ENCODE assay signal across 15 cellular contexts in genomic region chr6:90288404-90288803, GRCh38. TPM values are rescaled to one million over a fixed set of nuclear protein-coding genes. Genes with fewer than 3 reads are reported as not detected.
A peak's percentile ranks its signal among the peaks of the same experiment; 100 is the strongest.
DNase-seq lines count a peak whose midpoint lies in the region; ATAC-seq, FAIRE-seq and TF ChIP-seq lines count a peak whose summit lies in the region.
"Had no signal": no experiment of that assay in that cellular context is flagged by ENCODE, and none has a peak within 500 bp of the region (broad histone marks: within the 10 kb centered on the region; RNA-seq: fewer than 3 reads in every experiment).

No MANE protein-coding gene starts in this region.

- H3K4me3 Mint-ChIP-seq in activated CD4-positive, alpha-beta T cell treated with anti-CD3 and anti-CD28 coated beads, Interleukin-2, amount 10 ng/mL, durations not matched to agents 24 days and 14 days: no peak overlapping the region
- H3K4me3 Mint-ChIP-seq: activated T-helper 17 cell treated with anti-CD3 and anti-CD28 coated beads, Interleukin-2, amount 50 U/mL, for 72 hours had no signal

- H3K4me1 ChIP-seq in K562 (replicated peaks in 1 of 2; ENCODE audit: control insufficient read depth in 2 of 2, insufficient read depth in 2 of 2, low read length in 2 of 2) (peaks cover 3 to 22% of the 10 kb centered on the region in 2 experiments; a peak in 4 of 5 replicates), tibial nerve (peaks cover 0 to 50% (median 19%) of the 10 kb centered on the region in 4 donors)

- peaks cover 3% of the 10 kb centered on the region for H3K9me3 Mint-ChIP-seq in activated CD4-positive, alpha-beta T cell treated with anti-CD3 and anti-CD28 coated beads, Interleukin-2, amount 10 ng/mL, durations not matched to agents 24 days and 14 days
- H3K9me3 Mint-ChIP-seq: activated T-helper 17 cell treated with anti-CD3 and anti-CD28 coated beads, Interleukin-2, amount 50 U/mL, for 72 hours had no signal

- BruUV-seq in K562 (replicated peaks; lab: Mats Ljungman, UMichigan): no TSS peak

- H2AFZ ChIP-seq in K562 (ENCODE audit: low read depth, low read length): no peak overlapping the region
- no peak overlapping the region for H2AFZ ChIP-seq in neural cell (ENCODE audit: low read depth, low read length)

- TF ChIP-seq RAD21 in K562 (CRISPR knock-in tag; conservative IDR thresholded peaks at IDR 0.05 in 1 of 2, IDR thresholded peaks at IDR 0.05 in 1 of 2): no peak
- TF ChIP-seq RAD21 in neural cell (conservative IDR thresholded peaks at IDR 0.05): no peak

- H3F3A ChIP-seq in neural cell (ENCODE audit: insufficient read depth, low read length, poor library complexity, severe bottlenecking): peaks cover 5% of the 10 kb centered on the region

- no peak for TF ChIP-seq EP300 in K562 (IDR thresholded peaks at IDR 0.05; ENCODE audit: low read length)
- no peak for TF ChIP-seq EP300 in neural cell (conservative IDR thresholded peaks at IDR 0.05; ENCODE audit: poor library complexity, severe bottlenecking)
- no peak for TF ChIP-seq EP300 in tibial nerve (IDR thresholded peaks at IDR 0.05)

- DNase-seq in activated CD4-positive, alpha-beta T cell treated with anti-CD3 and anti-CD28 coated beads, Interleukin-2, amount 10 ng/mL, durations not matched to agents 24 days and 14 days: peak; percentile 59
- DNase-seq in activated CD4-positive, alpha-beta T cell treated with anti-CD3 and anti-CD28 coated beads for 4 hours: no peak
- DNase-seq in NAMALWA (ENCODE audit: low spot score) (peak; percentile 70), K562 (ENCODE audit: extremely low read depth in 1 of 4, low spot score in 3 of 4) (peak in 1 of 4 experiments; percentile 16), DMS153 treated with DMSO at 0.1 percent for 48 hours (lab: John Stamatoyannopoulos, UW; ENCODE audit: unreplicated experiment) (no peak), NCI-H524 (lab: John Stamatoyannopoulos, UW) (no peak), tibial nerve (ENCODE audit: low spot score in 2 of 2) (no peak)
- DNase-seq: AML-193; cerebellar nuclear complex; pancreas; Peyer's patch; stimulated activated CD4-positive, alpha-beta T cell treated with anti-CD3 and anti-CD28 coated beads, Interleukin-2, amount 100 ng/mL, for 24 hours had no signal

- H3K27me3 ChIP-seq in K562 (ENCODE audit: control insufficient read depth in 2 of 2, insufficient read depth in 2 of 2, low read length in 2 of 2): peaks cover 0 to 3% of the 10 kb centered on the region in 2 experiments; a peak in 3 of 5 replicates
- H3K27me3 ChIP-seq in neural cell (ENCODE audit: insufficient read depth, low read depth, low read length): no peaks in the 10 kb centered on the region
- no peaks in the 10 kb centered on the region for H3K27me3 ChIP-seq in tibial nerve
- H3K27me3 ChIP-seq: pancreas, Peyer's patch had no signal

- no peak for TF ChIP-seq CTCF in K562 (IDR thresholded peaks at IDR 0.05 in 2 of 3, conservative IDR thresholded peaks at IDR 0.05 in 1 of 3; ENCODE audit: insufficient read depth in 2 of 3, low read depth in 1 of 3, low read length in 3 of 3)
- TF ChIP-seq CTCF in neural cell (IDR thresholded peaks at IDR 0.05; ENCODE audit: poor library complexity, severe bottlenecking): no peak
- no peak for TF ChIP-seq CTCF in tibial nerve (IDR thresholded peaks at IDR 0.05)

- no peak overlapping the region for H3K27ac Mint-ChIP-seq in activated CD4-positive, alpha-beta T cell treated with anti-CD3 and anti-CD28 coated beads, Interleukin-2, amount 10 ng/mL, durations not matched to agents 24 days and 14 days
- H3K27ac Mint-ChIP-seq: activated T-helper 17 cell treated with anti-CD3 and anti-CD28 coated beads, Interleukin-2, amount 50 U/mL, for 72 hours had no signal

- no peak for TF ChIP-seq POLR2A in K562 (conservative IDR thresholded peaks at IDR 0.05)
- no peak for TF ChIP-seq POLR2A in tibial nerve (IDR thresholded peaks at IDR 0.05)

- no peaks in the 10 kb centered on the region for H3K27me3 Mint-ChIP-seq in activated CD4-positive, alpha-beta T cell treated with anti-CD3 and anti-CD28 coated beads, Interleukin-2, amount 10 ng/mL, durations not matched to agents 24 days and 14 days
- H3K27me3 Mint-ChIP-seq: activated T-helper 17 cell treated with anti-CD3 and anti-CD28 coated beads, Interleukin-2, amount 50 U/mL, for 72 hours had no signal

- H3K27ac ChIP-seq in K562 (ENCODE audit: extremely low read depth, low read depth, low read length): no peak overlapping the region
- peak overlapping the region; percentile 29 for H3K27ac ChIP-seq in neural cell (ENCODE audit: low read length)
- H3K27ac ChIP-seq in tibial nerve: no peak overlapping the region
- H3K27ac ChIP-seq: pancreas, Peyer's patch had no signal

- POLR2A ChIA-PET in K562 (lab: Yijun Ruan, JAX): interaction anchor here (1.0 to 1.1 kb wide), 2 partner anchors 10 to 168 kb away, joined by 3 to 4 read pairs; no protein-coding TSS in a partner anchor

- no peak for ATAC-seq in K562
- ATAC-seq: activated T-helper 17 cell treated with anti-CD3 and anti-CD28 coated beads, Interleukin-2, amount 50 U/mL, for 72 hours; HCT116; pancreas had no signal

- no peaks in the 10 kb centered on the region for H3K9me2 ChIP-seq in neural cell (ENCODE audit: insufficient read depth, low read length)

- H3K4me3 ChIP-seq in K562 (no peak overlapping the region), neural cell (ENCODE audit: low read length) (peak overlapping the region; percentile 27), tibial nerve (no peak overlapping the region)
- H3K4me3 ChIP-seq: pancreas, Peyer's patch had no signal

- 36% methylated on average over 1 of the region's 1 CpG for WGBS in K562 (ENCODE audit: insufficient coverage, low coverage, missing lambda C conversion rate)
- WGBS in tibial nerve, 2 donors: 45 to 70% methylated on average over 1 of the region's 1 CpG

- H3K79me2 ChIP-seq in K562 (ENCODE audit: control insufficient read depth, insufficient read depth, low read length) (no peaks in the 10 kb centered on the region), neural cell (replicated peaks; ENCODE audit: insufficient read depth, low read length) (peaks cover 96% of the 10 kb centered on the region)

- H3K36me3 Mint-ChIP-seq in activated CD4-positive, alpha-beta T cell treated with anti-CD3 and anti-CD28 coated beads, Interleukin-2, amount 10 ng/mL, durations not matched to agents 24 days and 14 days (ENCODE audit: low read depth): peaks cover 65% of the 10 kb centered on the region

- no peak overlapping the region for H3K4me2 ChIP-seq in K562 (ENCODE audit: insufficient read depth, low read length)
- H3K4me2 ChIP-seq in neural cell (ENCODE audit: low read length): no peak overlapping the region

- H3K9me3 ChIP-seq in K562 (replicated peaks; ENCODE audit: control insufficient read depth, insufficient read depth, low read depth, low read length) (peaks cover 2% of the 10 kb centered on the region; the same call in 1 of the 2 replicates), neural cell (ENCODE audit: low read length) (no peaks in the 10 kb centered on the region), tibial nerve (no peaks in the 10 kb centered on the region)
- H3K9me3 ChIP-seq: pancreas, Peyer's patch had no signal

- H3K36me3 ChIP-seq in K562 (ENCODE audit: control insufficient read depth, insufficient read depth, low read length) (no peaks in the 10 kb centered on the region), neural cell (ENCODE audit: insufficient read depth, low read length) (no peaks in the 10 kb centered on the region), tibial nerve (no peaks in the 10 kb centered on the region)
- H3K36me3 ChIP-seq: pancreas, Peyer's patch had no signal

- no peak overlapping the region for H3K9ac ChIP-seq in K562 (ENCODE audit: insufficient read depth in 1 of 2, low read depth in 2 of 2, low read length in 2 of 2)
- H3K9ac ChIP-seq in neural cell (ENCODE audit: low read length): no peak overlapping the region

- CTCF ChIA-PET in K562 (lab: Yijun Ruan, JAX; ENCODE audit: low intra/inter-chr PET ratio): interaction anchor here (1.4 kb wide), 1 partner anchor 191 kb away, joined by 6 read pairs; no protein-coding TSS in a partner anchor

- intact Hi-C loops in activated CD4-positive, alpha-beta T cell treated with anti-CD3 and anti-CD28 coated beads, Interleukin-2, amount 10 ng/mL, durations not matched to agents 24 days and 14 days (cut with micrococcal nuclease): loop anchor here (10.0 kb wide), 1 partner anchor 464 kb away; the partner anchor contains the start of gene CASP8AP2
- intact Hi-C loops in K562 (cut with micrococcal nuclease): loop anchor here (5.0 to 10.0 kb wide), 3 partner anchors 71 to 296 kb away; partner anchors contain the start of gene MAP3K7

- FAIRE-seq in K562 (lab: Jason Lieb, UNC): no peak
- FAIRE-seq: pancreas had no signal

- H3K9me1 ChIP-seq in K562 (ENCODE audit: control insufficient read depth, insufficient read depth, low read length): no peaks in the 10 kb centered on the region

- no peaks in the 10 kb centered on the region for H4K20me1 ChIP-seq in K562 (replicated peaks; ENCODE audit: control insufficient read depth, insufficient read depth, low read length)
- H4K20me1 ChIP-seq in neural cell (ENCODE audit: insufficient read depth): no peaks in the 10 kb centered on the region

- H3K4me1 Mint-ChIP-seq in activated CD4-positive, alpha-beta T cell treated with anti-CD3 and anti-CD28 coated beads, Interleukin-2, amount 10 ng/mL, durations not matched to agents 24 days and 14 days: peaks cover 86% of the 10 kb centered on the region

- in situ Hi-C loops in K562 (cut with MboI): loop anchor here (5.0 kb wide), 1 partner anchor 189 kb away; no protein-coding TSS in a partner anchor

RNA-seq across cellular contexts. Expression of gene BACH2, which starts 8.2 kb away (rescaled TPM):
- total RNA-seq in activated CD4-positive, alpha-beta T cell treated with anti-CD3 and anti-CD28 coated beads, Interleukin-2, amount 10 ng/mL, durations not matched to agents 24 days and 14 days: 69.0 and 69.2 TPM in 2 replicates
- total RNA-seq in K562 (2011; cell fraction: chromatin; rRNA removed; ENCODE audit: low replicate concordance): 16.1 and 29.2 TPM in 2 replicates
- 6.1 and 8.3 TPM in 2 replicates for total RNA-seq in K562 (2011; cell fraction: nucleolus; rRNA removed)
- 10.3 and 15.1 TPM in 2 replicates for total RNA-seq in K562 (2011; cell fraction: nucleoplasm; rRNA removed)
- total RNA-seq in K562 (2014; rRNA removed): 0.33 and 2.0 TPM in 2 replicates
- total RNA-seq in K562 (2014; rRNA removed; fragmentation: Illumina TruSeq; extraction: Trizol): 0.55 and 0.96 TPM in 2 replicates
- 0.11 and 0.40 TPM in 2 replicates for total RNA-seq in K562 (2015; rRNA removed; fragmentation: Illumina TruSeq; extraction: Trizol)
- 1.7 and 2.0 TPM in 2 replicates for total RNA-seq in K562 (2021)
- 3.1 and 3.3 TPM in 2 replicates for polyA plus RNA-seq in K562 (2011; rRNA removed)
- 1.5 and 2.1 TPM in 2 replicates for polyA plus RNA-seq in K562 (2011; cell fraction: cytosol; rRNA removed)
- polyA plus RNA-seq in K562 (2011; cell fraction: nucleus; rRNA removed): 5.2 and 7.8 TPM in 2 replicates
- 1.0 and 1.2 TPM in 2 replicates for polyA plus RNA-seq in K562 (2012)
- polyA plus RNA-seq in K562 (2014; fragmentation: Illumina TruSeq; extraction: Trizol): 0.59 and 0.91 TPM in 2 replicates
- under 1 TPM; 0.06 to 0.11 TPM for polyA plus RNA-seq in K562 (2014; fragmentation: Nextera tagmentation; extraction: Ambion mirVana)
- polyA plus RNA-seq in K562 (2014; rRNA removed): 0.61 and 0.65 TPM in 2 replicates
- polyA minus RNA-seq in K562 (2011; rRNA and poly(A)+ RNA removed): 9.8 and 11.4 TPM in 2 replicates
- polyA minus RNA-seq in K562 (2011; cell fraction: cytosol; rRNA and poly(A)+ RNA removed): 2.3 and 3.9 TPM in 2 replicates
- 14.8 and 19.3 TPM in 2 replicates for polyA minus RNA-seq in K562 (2011; cell fraction: nucleus; rRNA and poly(A)+ RNA removed)
- polyA plus RNA-seq in neural cell: 45.5 and 52.7 TPM in 2 replicates
- 144 and 154 TPM in 2 replicates for polyA minus RNA-seq in neural cell
- 10 to 100 TPM in 2 of 4 donors, 1 to 10 TPM in 2; 4.4 to 11.1 (median 8.4) TPM for total RNA-seq in tibial nerve

Comparison
In these comparisons a context has a peak if more than half of its experiments do, and no peak if none do; other contexts are left out.
1. DNase-seq: peak in activated CD4-positive, alpha-beta T cell treated with anti-CD3 and anti-CD28 coated beads, Interleukin-2, amount 10 ng/mL, durations not matched to agents 24 days and 14 days (single experiment) and NAMALWA (single experiment); none in activated CD4-positive, alpha-beta T cell treated with anti-CD3 and anti-CD28 coated beads for 4 hours (0 of 2), DMS153 treated with DMSO at 0.1 percent for 48 hours (single experiment), NCI-H524 (0 of 2) and tibial nerve (0 of 2).